Comparison of ENCODE assay signal across 11 cellular contexts in genomic region chr1:7576946-7577657, GRCh38.
DNase-seq lines count a peak whose midpoint lies in the region; ATAC-seq, FAIRE-seq and TF ChIP-seq lines count a peak whose summit lies in the region.
"Had no signal": no experiment of that assay in that cellular context is flagged by ENCODE, and none has a peak within 500 bp of the region (broad histone marks: within the 10 kb centered on the region; RNA-seq: fewer than 3 reads in every experiment).

No MANE protein-coding gene starts in this region.

- no peak overlapping the region for H2BK5ac ChIP-seq in trophoblast cell (ENCODE audit: low read depth, low read length, poor library complexity)

- H4K91ac ChIP-seq in trophoblast cell (ENCODE audit: low read depth, low read length) = no peak overlapping the region

- H3K27me3 ChIP-seq in HCT116 (ENCODE audit: insufficient read depth, low read length) (no peaks in the 10 kb centered on the region), HepG2 (ENCODE audit: control insufficient read depth in 1 of 2, insufficient read depth in 2 of 2, low read length in 2 of 2) (peaks cover 5 to 44% of the 10 kb centered on the region in 2 experiments; a peak in 3 of 5 replicates), trophoblast cell (ENCODE audit: insufficient read depth, low read length) (no peaks in the 10 kb centered on the region)

- POLR2A ChIA-PET in AG04449 (lab: Yijun Ruan, JAX) = no interaction called here
- POLR2A ChIA-PET in HCT116 (lab: Charles Lee) = no interaction called here
- POLR2A ChIA-PET in HepG2 (lab: Yijun Ruan, JAX) = no interaction called here
- POLR2A ChIA-PET in T-cell (lab: Charles Lee) = no interaction called here

- H3K27ac Mint-ChIP-seq in T-cell = no peak overlapping the region
- H3K27ac Mint-ChIP-seq: activated CD8-positive, alpha-beta memory T cell treated with anti-CD3 and anti-CD28 coated beads, Interleukin-2, amount 10 ng/mL, durations not matched to agents 7 days and 5 days had no signal

- H3K4me1 Mint-ChIP-seq in T-cell = no peaks in the 10 kb centered on the region
- H3K4me1 Mint-ChIP-seq: activated CD8-positive, alpha-beta memory T cell treated with anti-CD3 and anti-CD28 coated beads, Interleukin-2, amount 10 ng/mL, durations not matched to agents 7 days and 5 days had no signal

- H2BK120ac ChIP-seq in trophoblast cell (ENCODE audit: insufficient read depth, low read length, poor library complexity) = no peak overlapping the region

- TF ChIP-seq CTCF in AG04449 (IDR thresholded peaks at IDR 0.05; ENCODE audit: insufficient read depth, low read length, missing control alignments) = peak; percentile 62
- TF ChIP-seq CTCF in HCT116 (IDR thresholded peaks at IDR 0.05 in 2 of 3, conservative IDR thresholded peaks at IDR 0.05 in 1 of 3; ENCODE audit: borderline replicate concordance in 1 of 3, insufficient read depth in 1 of 3, low read depth in 2 of 3, low read length in 2 of 3) = peak in 2 of 3 experiments; percentile 43 to 47; a peak in 5 of 6 replicates
- TF ChIP-seq CTCF in HepG2 (CRISPR knock-in tag; IDR thresholded peaks at IDR 0.05) = peak; percentile 52
- TF ChIP-seq CTCF in GM10266 (IDR thresholded peaks at IDR 0.05; ENCODE audit: control insufficient read depth, insufficient read depth, low read depth, missing control alignments) = no peak

- WGBS in HepG2 (ENCODE audit: low lambda C conversion rate) = 9% methylated on average over 9 of the region's 14 CpGs
- no CpG with 5 or more reads among the region's 14 CpGs for WGBS in trophoblast cell (ENCODE audit: extremely low coverage, insufficient coverage, insufficient read length)

- intact Hi-C loops in HCT116 (cut with micrococcal nuclease) = no loop called here
- intact Hi-C loops in HepG2 (cut with micrococcal nuclease; ENCODE audit: unreplicated experiment) = no loop called here

- H2AFZ ChIP-seq in HCT116 (ENCODE audit: low read depth, low read length, poor library complexity, severe bottlenecking) = no peak overlapping the region
- no peak overlapping the region for H2AFZ ChIP-seq in HepG2 (ENCODE audit: low read length)
- H2AFZ ChIP-seq in trophoblast cell (ENCODE audit: insufficient read depth, low read length, poor library complexity) = no peak overlapping the region

- H3K4me2 ChIP-seq in HCT116 (ENCODE audit: low read length) (no peak overlapping the region), HepG2 (ENCODE audit: low read depth, low read length) (no peak overlapping the region), trophoblast cell (ENCODE audit: low read length) (no peak overlapping the region)

- H3K4ac ChIP-seq in trophoblast cell (ENCODE audit: low read depth, low read length) = no peak overlapping the region

- no peaks in the 10 kb centered on the region for H3K79me1 ChIP-seq in trophoblast cell (ENCODE audit: low read length)

- TF ChIP-seq POLR2A in HCT116 (IDR thresholded peaks at IDR 0.05; ENCODE audit: borderline replicate concordance, extremely low read depth, insufficient read depth, insufficient read length) (no peak), HepG2 (IDR thresholded peaks at IDR 0.05; ENCODE audit: insufficient read depth in 1 of 2, low read depth in 2 of 2, low read length in 2 of 2) (no peak)

- BruUV-seq in HCT116 (replicated peaks; lab: Mats Ljungman, UMichigan) = no TSS peak
- BruUV-seq in HepG2 (replicated peaks; lab: Mats Ljungman, UMichigan) = no TSS peak

- TF ChIP-seq RAD21 in HCT116 (IDR thresholded peaks at IDR 0.05; ENCODE audit: low read depth) (peak; percentile 68), HepG2 (CRISPR knock-in tag; IDR thresholded peaks at IDR 0.05) (no peak)

- H4K8ac ChIP-seq in trophoblast cell (ENCODE audit: low read depth, low read length) = no peak overlapping the region

- H3K36me3 Mint-ChIP-seq in T-cell = no peaks in the 10 kb centered on the region
- H3K36me3 Mint-ChIP-seq: activated CD8-positive, alpha-beta memory T cell treated with anti-CD3 and anti-CD28 coated beads, Interleukin-2, amount 10 ng/mL, durations not matched to agents 7 days and 5 days had no signal

- H3K27me3 Mint-ChIP-seq in T-cell = peaks cover 3 to 5% of the 10 kb centered on the region in 2 donors

- no peak for TF ChIP-seq EP300 in HepG2 (IDR thresholded peaks at IDR 0.05; ENCODE audit: low read depth in 2 of 2, low read length in 2 of 2)
- no peak for TF ChIP-seq EP300 in HepG2 (CRISPR knock-in tag; IDR thresholded peaks at IDR 0.05; ENCODE audit: borderline replicate concordance)

- no peak overlapping the region for H3K4me3 Mint-ChIP-seq in T-cell
- H3K4me3 Mint-ChIP-seq: activated CD8-positive, alpha-beta memory T cell treated with anti-CD3 and anti-CD28 coated beads, Interleukin-2, amount 10 ng/mL, durations not matched to agents 7 days and 5 days had no signal

- H3K9ac ChIP-seq in HCT116 (ENCODE audit: low read length) = no peak overlapping the region
- H3K9ac ChIP-seq in HepG2 (ENCODE audit: insufficient read depth, low read depth, low read length) = no peak overlapping the region
- H3K9ac ChIP-seq in trophoblast cell (ENCODE audit: low read length) = no peak overlapping the region

- RAD21 ChIA-PET in HCT116 (lab: Charles Lee; ENCODE audit: low non-redundant PET in 1 of 2, low total read pairs in 2 of 2, uncharacterized antibody in 2 of 2, unreplicated experiment in 2 of 2) = no interaction called here

- H2BK12ac ChIP-seq in trophoblast cell (ENCODE audit: low read length) = no peak overlapping the region

- H3K36me3 ChIP-seq in HCT116 (ENCODE audit: control insufficient read depth in 1 of 2, insufficient read depth in 2 of 2, low read length in 2 of 2) (no peaks in the 10 kb centered on the region), HepG2 (replicated peaks in 1 of 2; ENCODE audit: control insufficient read depth in 1 of 2, insufficient read depth in 2 of 2, low read length in 2 of 2) (no peaks in the 10 kb centered on the region), trophoblast cell (ENCODE audit: control insufficient read depth in 1 of 2, insufficient read depth in 2 of 2, low read length in 2 of 2) (no peaks in the 10 kb centered on the region)

- H3K9me3 Mint-ChIP-seq in T-cell = no peaks in the 10 kb centered on the region

- H3K9me2 ChIP-seq in HCT116 (ENCODE audit: insufficient read depth) = no peaks in the 10 kb centered on the region

- no peaks in the 10 kb centered on the region for H4K20me1 ChIP-seq in HCT116 (ENCODE audit: insufficient read depth)
- H4K20me1 ChIP-seq in HepG2 (ENCODE audit: insufficient read depth, low read length) = no peaks in the 10 kb centered on the region

- no peak overlapping the region for H4K12ac ChIP-seq in trophoblast cell (ENCODE audit: low read depth, low read length)

- no peak overlapping the region for H2AK5ac ChIP-seq in trophoblast cell (ENCODE audit: low read length)

- DNase-seq in AG04449 (ENCODE audit: low read depth, low spot score) = no peak
- peak; percentile 16 for DNase-seq in HCT116 (ENCODE audit: low read depth, low spot score)
- peak; percentile 67 for DNase-seq in dermis blood vessel endothelial cell
- DNase-seq in HepG2 (ENCODE audit: low spot score) = no peak
- DNase-seq in substantia nigra (lab: John Stamatoyannopoulos, UW) = no peak
- no peak for DNase-seq in GM10266 (ENCODE audit: extremely low spot score)
- no peak for DNase-seq in T-cell
- DNase-seq in trophoblast cell = no peak
- DNase-seq: activated CD8-positive, alpha-beta memory T cell treated with anti-CD3 and anti-CD28 coated beads, Interleukin-2, amount 10 ng/mL, durations not matched to agents 7 days and 5 days; NCI-H2107; SW 1271 had no signal

- CTCF ChIA-PET in AG04449 (lab: Yijun Ruan, JAX) = no interaction called here
- CTCF ChIA-PET in HCT116 (lab: Charles Lee) = no interaction called here
- CTCF ChIA-PET in HepG2 (lab: Yijun Ruan, JAX; ENCODE audit: low intra/inter-chr PET ratio, low total read pairs) = no interaction called here
- CTCF ChIA-PET in T-cell (lab: Charles Lee) = no interaction called here

- no peak overlapping the region for H3K4me3 ChIP-seq in AG04449 (ENCODE audit: low read depth, low read length)
- H3K4me3 ChIP-seq in HCT116 (replicated peaks in 1 of 2; ENCODE audit: low read depth in 1 of 2, low read length in 2 of 2) = no peak overlapping the region
- no peak overlapping the region for H3K4me3 ChIP-seq in HepG2 (replicated peaks in 1 of 3; ENCODE audit: insufficient read depth in 1 of 3, low read depth in 2 of 3, low read length in 3 of 3)
- no peak overlapping the region for H3K4me3 ChIP-seq in trophoblast cell (ENCODE audit: low read depth, low read length)

- in situ Hi-C loops in HepG2 (cut with HindIII; ENCODE audit: extremely low pct_ligation_motif_present, low pct_unique_long_range_greater_than_20kb) = no loop called here

- no peaks in the 10 kb centered on the region for H3K4me1 ChIP-seq in HCT116 (ENCODE audit: control insufficient read depth in 1 of 2, insufficient read depth in 2 of 2, low read length in 2 of 2)
- H3K4me1 ChIP-seq in HepG2 (ENCODE audit: insufficient read depth, low read length) = no peaks in the 10 kb centered on the region
- H3K4me1 ChIP-seq in trophoblast cell (ENCODE audit: control insufficient read depth in 1 of 2, insufficient read depth in 2 of 2, low read length in 2 of 2) = no peaks in the 10 kb centered on the region

- H3K79me2 ChIP-seq in HCT116 (ENCODE audit: insufficient read depth, low read length) (no peaks in the 10 kb centered on the region), HepG2 (ENCODE audit: insufficient read depth, low read length) (no peaks in the 10 kb centered on the region), trophoblast cell (ENCODE audit: control insufficient read depth, insufficient read depth, low read length, poor library complexity) (no peaks in the 10 kb centered on the region)

- no peak overlapping the region for H3K14ac ChIP-seq in trophoblast cell (ENCODE audit: low read length)

- ATAC-seq in HCT116 (peak; percentile 87), HepG2 (peak; percentile 55), T-cell (replicated peaks in 1 of 4) (no peak)
- ATAC-seq: activated CD8-positive, alpha-beta memory T cell treated with anti-CD3 and anti-CD28 coated beads, Interleukin-2, amount 10 ng/mL, durations not matched to agents 7 days and 5 days had no signal

- no peaks in the 10 kb centered on the region for H3K9me3 ChIP-seq in HCT116 (ENCODE audit: control insufficient read depth in 1 of 2, insufficient read depth in 1 of 2, low read depth in 1 of 2, low read length in 2 of 2)
- no peaks in the 10 kb centered on the region for H3K9me3 ChIP-seq in HepG2 (ENCODE audit: low read length)
- no peaks in the 10 kb centered on the region for H3K9me3 ChIP-seq in trophoblast cell (ENCODE audit: insufficient read depth, low read depth, low read length)

- H3K27ac ChIP-seq in HCT116 (ENCODE audit: low read depth, low read length) = no peak overlapping the region
- no peak overlapping the region for H3K27ac ChIP-seq in HepG2 (ENCODE audit: extremely low read length, insufficient read depth, low read length)
- H3K27ac ChIP-seq in substantia nigra (ENCODE audit: low read depth, low read length, poor library complexity, severe bottlenecking) = no peak overlapping the region
- no peak overlapping the region for H3K27ac ChIP-seq in trophoblast cell (ENCODE audit: low read depth, low read length)

- no peak overlapping the region for H3K23ac ChIP-seq in trophoblast cell (ENCODE audit: low read length)

- no peak for FAIRE-seq in HepG2 (lab: Jason Lieb, UNC)

- H3K18ac ChIP-seq in trophoblast cell (ENCODE audit: low read length) = no peak overlapping the region

TF ChIP-seq in HepG2, 621 proteins besides CTCF, POLR2A, EP300 and RAD21:
- TF ChIP-seq MYC (CRISPR knock-in tag; IDR thresholded peaks at IDR 0.05; ENCODE audit: borderline replicate concordance) (no peak), STAG1 (CRISPR knock-in tag; IDR thresholded peaks at IDR 0.05) (peak; percentile 52)

Comparison
In these comparisons a context has a peak if more than half of its experiments do, and no peak if none do; other contexts are left out.
1. DNase-seq: peak in HCT116 (single experiment) and dermis blood vessel endothelial cell (single experiment); none in AG04449 (single experiment), HepG2 (single experiment), substantia nigra (0 of 49), GM10266 (single experiment), T-cell (0 of 34) and trophoblast cell (0 of 2).
2. ATAC-seq: peak in HCT116 (single experiment) and HepG2 (single experiment); none in T-cell (0 of 4).